Comparison of ENCODE assay signal across 11 cellular contexts in the genomic region with DNA sequence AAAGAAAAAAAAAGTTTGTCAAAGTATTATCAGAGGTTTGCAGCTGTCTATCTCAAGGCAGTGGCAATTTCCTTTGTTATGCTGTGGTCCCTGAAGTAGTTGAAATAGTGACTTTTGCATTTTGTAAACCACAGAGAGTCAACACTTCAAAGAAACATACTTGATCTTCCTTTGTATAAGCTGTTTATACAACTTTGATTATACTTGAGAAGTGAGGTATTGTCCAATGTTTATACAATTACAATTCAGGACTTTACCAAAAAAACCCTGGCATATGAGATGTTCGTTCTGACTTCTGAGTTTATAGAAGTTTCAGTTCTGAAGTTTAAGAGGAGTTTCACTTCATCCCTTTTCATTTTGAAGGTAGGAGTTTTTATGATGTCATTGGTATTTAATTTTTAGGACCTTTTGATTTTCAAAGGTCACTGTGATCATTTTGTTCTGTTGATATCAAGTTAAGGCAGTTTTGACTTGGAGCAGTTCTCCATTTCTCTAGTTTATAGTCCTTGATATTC. TPM values are rescaled to one million over a fixed set of nuclear protein-coding genes. Genes with fewer than 3 reads are reported as not detected.
A peak's percentile ranks its signal among the peaks of the same experiment; 100 is the strongest.
DNase-seq lines count a peak whose midpoint lies in the region; ATAC-seq and TF ChIP-seq lines count a peak whose summit lies in the region.
"Had no signal": no experiment of that assay in that cellular context is flagged by ENCODE, and none has a peak within 500 bp of the region (broad histone marks: within the 10 kb centered on the region; RNA-seq: fewer than 3 reads in every experiment).

No MANE protein-coding gene starts in this region.

- no peaks in the 10 kb centered on the region for H3K27me3 ChIP-seq in left lung
- H3K27me3 ChIP-seq: gastroesophageal sphincter had no signal

- POLR2A ChIA-PET in activated B cell treated with CpG ODN at 0.5 μM for 24 hours (lab: Charles Lee), result interaction anchor here (0.5 to 10.3 kb wide), 8 partner anchors 8 to 940 kb away, joined by 3 to 153 read pairs (median 7); a partner anchor contains a TSS

- H3K9me3 Mint-ChIP-seq in activated naive CD4-positive, alpha-beta T cell treated with anti-CD3 and anti-CD28 coated beads, Interleukin-2, amount 50 U/mL, for 24 hours, result no peaks in the 10 kb centered on the region
- H3K9me3 Mint-ChIP-seq in activated B cell treated with CpG ODN at 0.5 μM for 24 hours, result no peaks in the 10 kb centered on the region
- H3K9me3 Mint-ChIP-seq in type B pancreatic cell, result no peaks in the 10 kb centered on the region

- peak overlapping the region in 1 of 2 donors; percentile 12 for H3K4me3 ChIP-seq in left lung
- H3K4me3 ChIP-seq: gastroesophageal sphincter, smooth muscle cell had no signal

- no peaks in the 10 kb centered on the region for H3K27me3 Mint-ChIP-seq in activated naive CD4-positive, alpha-beta T cell treated with anti-CD3 and anti-CD28 coated beads, Interleukin-2, amount 50 U/mL, for 24 hours
- H3K27me3 Mint-ChIP-seq in activated B cell treated with CpG ODN at 0.5 μM for 24 hours, result no peaks in the 10 kb centered on the region
- no peaks in the 10 kb centered on the region for H3K27me3 Mint-ChIP-seq in type B pancreatic cell

- peak overlapping the region; percentile 62 to 93 for H3K27ac ChIP-seq in left lung

- H3K36me3 Mint-ChIP-seq in activated naive CD4-positive, alpha-beta T cell treated with anti-CD3 and anti-CD28 coated beads, Interleukin-2, amount 50 U/mL, for 24 hours, result peaks cover 45% of the 10 kb centered on the region
- H3K36me3 Mint-ChIP-seq in activated B cell treated with CpG ODN at 0.5 μM for 24 hours (ENCODE audit: low read depth), result peaks cover 72% of the 10 kb centered on the region
- peaks cover 14% of the 10 kb centered on the region for H3K36me3 Mint-ChIP-seq in type B pancreatic cell

- intact Hi-C loops in activated B cell treated with CpG ODN at 0.5 μM for 24 hours (cut with micrococcal nuclease) (loop anchor here (1.0 kb wide), 2 partner anchors 9 to 10 kb away; a partner anchor contains a TSS), left lung (cut with DNase I) (no loop called here)

- no peak for ATAC-seq in activated B cell treated with CpG ODN at 0.5 μM for 24 hours (ENCODE audit: low read depth)
- ATAC-seq in left lung, result no peak
- ATAC-seq in GM19452 (IDR thresholded peaks at IDR 0.05; ENCODE audit: unreplicated experiment), result no peak
- ATAC-seq in GM18858 (IDR thresholded peaks at IDR 0.05; ENCODE audit: unreplicated experiment), result no peak
- ATAC-seq: gastroesophageal sphincter had no signal

- H3K4me1 ChIP-seq in left lung, result peaks cover 16 to 52% of the 10 kb centered on the region in 2 donors

- H3K27ac Mint-ChIP-seq in activated naive CD4-positive, alpha-beta T cell treated with anti-CD3 and anti-CD28 coated beads, Interleukin-2, amount 50 U/mL, for 24 hours, result peak overlapping the region; percentile 100
- H3K27ac Mint-ChIP-seq in activated B cell treated with CpG ODN at 0.5 μM for 24 hours (peak overlapping the region; percentile 96), type B pancreatic cell (no peak overlapping the region)

- no peaks in the 10 kb centered on the region for H3K9me3 ChIP-seq in left lung
- H3K9me3 ChIP-seq: gastroesophageal sphincter had no signal

- DNase-seq in activated naive CD4-positive, alpha-beta T cell (lab: John Stamatoyannopoulos, UW), result no peak
- DNase-seq in activated B cell treated with CpG ODN at 0.5 μM for 24 hours, result no peak
- DNase-seq in left lung, result no peak
- DNase-seq in NCI-H187 treated with DMSO at 0.1 percent for 48 hours (lab: John Stamatoyannopoulos, UW), result no peak
- no peak for DNase-seq in type B pancreatic cell (ENCODE audit: extremely low spot score, unreplicated experiment)
- DNase-seq: C1 segment of cervical spinal cord had no signal

- CTCF ChIA-PET in activated B cell treated with CpG ODN at 0.5 μM for 24 hours (lab: Charles Lee), result interaction anchor here (0.7 to 0.9 kb wide), 2 partner anchors 10 to 393 kb away, joined by 3 read pairs; a partner anchor contains a TSS

- H3K4me1 Mint-ChIP-seq in activated naive CD4-positive, alpha-beta T cell treated with anti-CD3 and anti-CD28 coated beads, Interleukin-2, amount 50 U/mL, for 24 hours, result peaks cover 70% of the 10 kb centered on the region
- H3K4me1 Mint-ChIP-seq in activated B cell treated with CpG ODN at 0.5 μM for 24 hours (peaks cover 84% of the 10 kb centered on the region), type B pancreatic cell (ENCODE audit: unreplicated experiment) (peaks cover 31% of the 10 kb centered on the region)

- no peak for TF ChIP-seq CTCF in activated B cell treated with CpG ODN at 0.5 μM for 24 hours (IDR thresholded peaks at IDR 0.05)
- no peak for TF ChIP-seq CTCF in left lung (IDR thresholded peaks at IDR 0.05)
- no peak for TF ChIP-seq CTCF in type B pancreatic cell (conservative IDR thresholded peaks at IDR 0.05)

- H3K4me3 Mint-ChIP-seq in activated naive CD4-positive, alpha-beta T cell treated with anti-CD3 and anti-CD28 coated beads, Interleukin-2, amount 50 U/mL, for 24 hours, result peak overlapping the region; percentile 95
- H3K4me3 Mint-ChIP-seq in activated B cell treated with CpG ODN at 0.5 μM for 24 hours (peak overlapping the region; percentile 82), type B pancreatic cell (no peak overlapping the region)

- peaks cover 3 to 34% of the 10 kb centered on the region in 2 donors for H3K36me3 ChIP-seq in left lung

RNA-seq across cellular contexts. Expression of a gene that starts 4.0 kb away (rescaled TPM):
- total RNA-seq in activated B cell treated with CpG ODN at 0.5 μM for 24 hours (219 and 245 TPM in 2 replicates), left lung (10 to 100 TPM; 33.6 to 63.7 TPM), type B pancreatic cell (ENCODE audit: low replicate concordance) (28.3 and 32.6 TPM in 2 replicates)

RNA-seq across cellular contexts. Expression of a gene that starts 10.1 kb away (rescaled TPM):
- total RNA-seq in activated B cell treated with CpG ODN at 0.5 μM for 24 hours, result 18.2 and 22.7 TPM in 2 replicates
- total RNA-seq in left lung, result 10 to 100 TPM; 18.1 to 18.6 TPM
- 42.8 and 58.2 TPM in 2 replicates for total RNA-seq in type B pancreatic cell (ENCODE audit: low replicate concordance)
